In genomic region chr2:17190527-17190926, GRCh38 we compare ENCODE assay signal across 25 cellular contexts.
"Had no signal": no experiment of that assay in that cellular context is flagged by ENCODE, and none has a peak within 500 bp of the region (broad histone marks: within the 10 kb centered on the region; RNA-seq: fewer than 3 reads in every experiment).

No MANE protein-coding gene starts in this region.

- H3K4me1 ChIP-seq: ascending aorta, breast epithelium, esophagus muscularis mucosa, pancreas, tibial nerve, uterus had no signal

- H3K9me3 ChIP-seq: ascending aorta, breast epithelium, esophagus muscularis mucosa, neutrophil, pancreas, tibial nerve, uterus had no signal

- H3K27ac ChIP-seq: ascending aorta, breast epithelium, esophagus muscularis mucosa, neutrophil, pancreas, tibial nerve, uterus, WERI-Rb-1 had no signal

- ATAC-seq: activated naive CD8-positive, alpha-beta T cell treated with anti-CD3 and anti-CD28 coated beads, Interleukin-2, amount 50 U/mL, for 24 hours; naive thymus-derived CD8-positive, alpha-beta T cell; pancreas; stimulated activated naive CD8-positive, alpha-beta T cell treated with anti-CD3 and anti-CD28 coated beads, Interleukin-15, Interleukin-2, amounts not matched to agents 100 U/mL and 50 U/mL, for 24 hours had no signal

- FAIRE-seq: pancreas had no signal

- H3K36me3 ChIP-seq: ascending aorta, breast epithelium, esophagus muscularis mucosa, neutrophil, pancreas, tibial nerve, uterus, WERI-Rb-1 had no signal

- H3K4me3 ChIP-seq: ascending aorta, breast epithelium, esophagus muscularis mucosa, pancreas, tibial nerve, uterus had no signal

- H3K27me3 ChIP-seq: ascending aorta, breast epithelium, esophagus muscularis mucosa, neutrophil, pancreas, tibial nerve, uterus had no signal

- DNase-seq: activated CD4-positive, alpha-beta T cell treated with anti-CD3 and anti-CD28 coated beads for 1 hour; activated CD8-positive, alpha-beta memory T cell treated with anti-CD3 and anti-CD28 coated beads for 24 hours; activated CD8-positive, alpha-beta memory T cell treated with anti-CD3 and anti-CD28 coated beads, Interleukin-2, amount 50 U/mL, for 48 hours; activated effector memory CD4-positive, alpha-beta T cell treated with Interleukin-2 at 50 U/mL for 16 hours; activated naive CD4-positive, alpha-beta T cell treated with anti-CD3 and anti-CD28 coated beads, Interleukin-2, amount 10 ng/mL, durations not matched to agents 7 days and 5 days; activated naive CD8-positive, alpha-beta T cell treated with anti-CD3 and anti-CD28 coated beads, Interleukin-2, amount 50 U/mL, for 24 hours; activated T-cell treated with anti-CD3 and anti-CD28 coated beads, Interleukin-2, amount 50 U/mL, for 48 hours; cerebellar nuclear complex; cortex of kidney; effector CD4-positive, alpha-beta T cell; immature natural killer cell; kidney glomerular epithelial cell; naive thymus-derived CD8-positive, alpha-beta T cell; pancreas; stimulated activated CD4-positive, alpha-beta T cell treated with anti-CD3 and anti-CD28 coated beads, Interleukin-2, amount 100 ng/mL, for 24 hours; stimulated activated naive CD8-positive, alpha-beta T cell treated with anti-CD3 and anti-CD28 coated beads, Interleukin-15, Interleukin-2, amounts not matched to agents 100 U/mL and 50 U/mL, for 24 hours; substantia nigra; T-helper 1 cell; uterus had no signal
